Comparison of ENCODE assay signal across 26 cellular contexts in the genomic region with DNA sequence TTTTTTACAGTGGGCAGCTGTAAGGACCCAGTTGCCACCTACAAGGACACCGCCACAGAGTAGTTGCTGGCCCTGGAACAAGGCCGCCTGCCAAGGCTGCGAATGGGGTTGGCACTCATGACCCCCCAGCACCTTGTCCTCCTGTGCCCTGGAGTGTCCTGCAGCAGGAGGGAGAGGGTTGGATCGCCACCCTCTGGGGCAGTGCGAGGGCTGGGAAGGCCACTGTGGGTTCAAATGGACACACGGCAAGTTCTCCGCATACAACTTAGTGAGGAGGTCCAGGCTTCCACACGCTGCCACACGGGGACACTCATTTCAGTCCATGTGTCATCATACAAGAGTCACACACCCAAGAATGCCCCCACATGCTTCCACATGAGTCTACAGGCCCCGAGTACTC. TPM values are rescaled to one million over a fixed set of nuclear protein-coding genes. Genes with fewer than 3 reads are reported as not detected.
"Had no signal": no experiment of that assay in that cellular context is flagged by ENCODE, and none has a peak within 500 bp of the region (broad histone marks: within the 10 kb centered on the region; RNA-seq: fewer than 3 reads in every experiment).

No MANE protein-coding gene starts in this region.

- H3K36me3 ChIP-seq: brain microvascular endothelial cell, ovary, spleen, tibial artery had no signal

- ATAC-seq: activated CD4-positive, CD25-positive, alpha-beta regulatory T cell treated with anti-CD3 and anti-CD28 coated beads, Interleukin-2, amount 50 U/mL, for 24 hours; left lobe of liver; sciatic nerve had no signal

- DNase-seq: activated CD4-positive, alpha-beta T cell treated with anti-CD3 and anti-CD28 coated beads, Interleukin-2, amount 50 U/mL, for 1 hour; activated CD8-positive, alpha-beta memory T cell treated with anti-CD3 and anti-CD28 coated beads, Interleukin-2, amount 50 U/mL, for 48 hours; activated effector memory CD4-positive, alpha-beta T cell treated with anti-CD3 and anti-CD28 coated beads, Interleukin-2, amount 50 U/mL, for 16 hours; activated naive CD4-positive, alpha-beta T cell treated with anti-CD3 and anti-CD28 coated beads, Interleukin-2, amount 50 U/mL, for 16 hours; activated T-cell treated with anti-CD3 and anti-CD28 coated beads, Interleukin-2, amount 50 U/mL, for 48 hours; brain microvascular endothelial cell; cerebellar nuclear complex; cortex of kidney; effector CD4-positive, alpha-beta T cell; foreskin fibroblast; glutamatergic neuron; hippocampal formation; ovary; spleen; stimulated activated naive CD4-positive, alpha-beta T cell; tibial artery had no signal

- H3K4me3 ChIP-seq: lung, ovary, spleen, tibial artery had no signal

- H3K27ac ChIP-seq: brain microvascular endothelial cell, ovary, spleen, tibial artery had no signal

- H3K27ac Mint-ChIP-seq: T-helper 1 cell treated with Interleukin-12 subunit alpha and Interleukin-12 subunit beta and Interleukin-4 antibody, amounts not matched to agents 30 μg/mL and 1 μg/mL, for 36 hours had no signal

- H3K9me3 ChIP-seq: ovary, spleen, tibial artery had no signal

- H3K9me3 Mint-ChIP-seq: T-helper 1 cell treated with Interleukin-12 subunit alpha and Interleukin-12 subunit beta and Interleukin-4 antibody, amounts not matched to agents 30 μg/mL and 1 μg/mL, for 36 hours had no signal

- H3K4me1 ChIP-seq: spleen had no signal

- H3K4me3 Mint-ChIP-seq: T-helper 1 cell treated with Interleukin-12 subunit alpha and Interleukin-12 subunit beta and Interleukin-4 antibody, amounts not matched to agents 30 μg/mL and 1 μg/mL, for 36 hours had no signal

- H3K27me3 ChIP-seq: brain microvascular endothelial cell, ovary had no signal

RNA-seq across cellular contexts. Expression of gene KLK8, which starts 1.0 kb away (rescaled TPM):
- total RNA-seq: aorta, left lobe of liver, lung, mononuclear cell, pulmonary artery endothelial cell, spleen, subcutaneous adipose tissue, urinary bladder had no signal
- polyA plus RNA-seq: aorta, urinary bladder had no signal

RNA-seq across cellular contexts. Expression of gene KLK7, which starts 16.7 kb away (rescaled TPM):
- total RNA-seq: aorta, left lobe of liver, mononuclear cell, pulmonary artery endothelial cell had no signal
- polyA plus RNA-seq: aorta had no signal

RNA-seq across cellular contexts. Expression of gene KLK10, which starts 19.1 kb away (rescaled TPM):
- total RNA-seq: aorta, left lobe of liver, mononuclear cell, pulmonary artery endothelial cell, spleen, urinary bladder had no signal

RNA-seq across cellular contexts. Expression of gene KLK11, which starts 26.0 kb away (rescaled TPM):
- total RNA-seq: aorta, left lobe of liver, mononuclear cell, pulmonary artery endothelial cell, spleen, subcutaneous adipose tissue, urinary bladder had no signal

RNA-seq across cellular contexts. Expression of gene KLK6, which starts 31.0 kb away (rescaled TPM):
- total RNA-seq: aorta, left lobe of liver, lung, mononuclear cell, pulmonary artery endothelial cell, subcutaneous adipose tissue, urinary bladder had no signal
- polyA plus RNA-seq: lung, urinary bladder had no signal
